Comparison of ENCODE assay signal across 7 cellular contexts in genomic region chr20:10558635-10559187, GRCh38.
DNase-seq lines count a peak whose midpoint lies in the region; ATAC-seq lines count a peak whose summit lies in the region.

No MANE protein-coding gene starts in this region.

- ATAC-seq in GM18870 (IDR thresholded peaks at IDR 0.05; ENCODE audit: unreplicated experiment) (peak; percentile 93), HG02885 (IDR thresholded peaks at IDR 0.05; ENCODE audit: poor library complexity, unreplicated experiment) (peak; percentile 99)

- DNase-seq in activated CD8-positive, alpha-beta memory T cell treated with anti-CD3 and anti-CD28 coated beads, Interleukin-2, amount 50 U/mL, for 24 hours (ENCODE audit: extremely low read depth): peak; percentile 23
- DNase-seq in kidney tubule cell (ENCODE audit: low spot score) (peak; percentile 43), hypothalamus (lab: John Stamatoyannopoulos, UW) (no peak), SHP77 (lab: John Stamatoyannopoulos, UW) (no peak), RPMI8226 (no peak)

Comparison
In these comparisons a context has a peak if more than half of its experiments do, and no peak if none do; other contexts are left out.
1. DNase-seq: peak in activated CD8-positive, alpha-beta memory T cell treated with anti-CD3 and anti-CD28 coated beads, Interleukin-2, amount 50 U/mL, for 24 hours (single experiment) and kidney tubule cell (single experiment); none in hypothalamus (0 of 51), SHP77 (0 of 2) and RPMI8226 (single experiment).